Comparison of ENCODE assay signal across 1 cellular context in the genomic region with DNA sequence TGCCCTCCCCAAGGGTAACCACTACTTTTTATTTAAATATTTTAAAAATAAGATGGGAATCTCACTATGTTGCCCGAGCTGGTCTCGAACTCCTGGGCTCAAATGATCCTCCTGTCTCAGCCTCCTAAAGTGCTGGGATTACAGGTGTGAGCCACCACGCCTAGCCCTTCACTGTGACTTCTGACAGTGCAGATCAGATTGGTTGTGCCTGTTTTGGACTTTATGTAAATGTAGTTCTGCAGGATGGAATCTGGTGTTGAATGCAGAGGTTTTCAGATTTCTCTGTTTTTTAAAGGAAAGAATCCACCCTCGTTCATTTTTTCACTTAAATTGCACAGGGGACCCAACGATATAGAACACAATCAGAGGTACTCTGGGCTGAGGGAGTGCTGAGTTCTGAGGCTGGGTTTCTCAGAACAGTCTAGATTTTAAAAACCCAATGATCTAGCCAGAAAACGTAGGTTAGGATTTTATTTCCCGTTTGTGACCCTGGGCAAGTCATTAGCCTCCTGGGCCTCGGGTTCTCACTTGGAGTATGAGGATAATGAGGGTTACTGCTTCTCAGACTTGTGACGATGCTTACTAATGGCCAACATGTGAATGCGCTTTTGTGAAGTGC.
TF ChIP-seq lines count a peak whose summit lies in the region.

No MANE protein-coding gene starts in this region.

TF ChIP-seq in A549, 52 proteins besides CTCF, POLR2A, EP300 and RAD21 (continued from another document):
- TF ChIP-seq ELK1 (IDR thresholded peaks at IDR 0.05; ENCODE audit: low read depth, low read length) (no peak), CBX8 (IDR thresholded peaks at IDR 0.05) (no peak), POLR2AphosphoS2 (conservative IDR thresholded peaks at IDR 0.05; ENCODE audit: low read length) (peak; percentile 91; the same call in 1 of the 2 replicates), NR3C1 (IDR thresholded peaks at IDR 0.05) (no peak), ZSCAN20 (CRISPR knock-in tag; IDR thresholded peaks at IDR 0.05) (0 out of 2 replicates have a peak, but pooled peaks have one; percentile 39), USF2 (IDR thresholded peaks at IDR 0.05) (no peak), REST (IDR thresholded peaks at IDR 0.05) (peak; percentile 53), HOXA7 (CRISPR knock-in tag; IDR thresholded peaks at IDR 0.05) (peak; percentile 92; the same call in 1 of the 2 replicates), KDM5A (IDR thresholded peaks at IDR 0.05) (no peak), RNF2 (IDR thresholded peaks at IDR 0.05; ENCODE audit: borderline replicate concordance, low read depth) (no peak), RARB (CRISPR knock-in tag; IDR thresholded peaks at IDR 0.05) (no peak; the same call in 1 of the 2 replicates), PBX3 (IDR thresholded peaks at IDR 0.05) (no peak), BCL3 (IDR thresholded peaks at IDR 0.05) (no peak), TP53 (CRISPR knock-in tag; IDR thresholded peaks at IDR 0.05) (peak; percentile 81), FOSB (CRISPR knock-in tag; IDR thresholded peaks at IDR 0.05) (peak; percentile 67; the same call in 1 of the 2 replicates)
TF ChIP-seq in A549: peak in this region for 6.
